In genomic region chr6:43700939-43701547, GRCh38 we compare ENCODE assay signal across 3 cellular contexts. TPM values are rescaled to one million over a fixed set of nuclear protein-coding genes. Genes with fewer than 3 reads are reported as not detected.
"Had no signal": no experiment of that assay in that cellular context is flagged by ENCODE, and none has a peak within 500 bp of the region (broad histone marks: within the 10 kb centered on the region; RNA-seq: fewer than 3 reads in every experiment).

No MANE protein-coding gene starts in this region.

RNA-seq across cellular contexts. Expression of gene RSPH9, which starts 56.2 kb away (rescaled TPM):
- total RNA-seq: colonic mucosa, right lobe of liver, transverse colon had no signal
